8 cellular contexts compared by ENCODE assay signal in the genomic region with DNA sequence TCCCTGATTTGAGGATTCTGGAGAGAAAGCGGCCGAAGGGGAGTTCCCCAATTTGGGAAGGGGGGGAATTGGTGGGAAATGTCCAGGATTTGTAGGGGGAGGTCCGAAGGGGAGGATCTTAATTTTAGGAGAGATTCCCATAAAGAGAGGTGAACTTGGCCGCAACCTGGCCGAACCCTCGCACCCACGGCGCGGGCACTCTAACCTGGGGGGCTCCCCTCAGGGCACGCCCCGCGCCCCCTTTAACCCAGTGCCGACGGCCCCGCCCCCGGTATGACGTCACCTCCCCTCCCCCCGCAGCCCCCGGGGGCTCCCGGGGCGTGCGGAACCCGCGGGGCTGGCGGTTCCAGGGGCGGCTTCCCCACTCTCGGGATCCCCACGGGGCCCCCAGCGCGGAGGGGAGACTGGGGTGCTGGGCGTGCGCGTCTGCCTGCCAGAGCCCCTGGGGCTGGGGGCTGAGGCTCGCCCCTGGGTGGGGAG. TPM values are rescaled to one million over a fixed set of nuclear protein-coding genes. Genes with fewer than 3 reads are reported as not detected.
DNase-seq lines count a peak whose midpoint lies in the region; ATAC-seq, FAIRE-seq and TF ChIP-seq lines count a peak whose summit lies in the region.

No MANE protein-coding gene starts in this region.

- H3K27me3 ChIP-seq in K562 (ENCODE audit: control insufficient read depth in 2 of 2, insufficient read depth in 2 of 2, low read length in 2 of 2) (peaks cover 18 to 39% of the 10 kb centered on the region in 2 experiments), HepG2 (ENCODE audit: control insufficient read depth in 1 of 2, insufficient read depth in 2 of 2, low read length in 2 of 2) (no peaks in the 10 kb centered on the region), upper lobe of right lung (peaks cover 50% of the 10 kb centered on the region)

- peak overlapping the region; percentile 41; the same call in 1 of the 3 replicates for H3K27ac ChIP-seq in K562 (ENCODE audit: extremely low read depth, low read depth, low read length)
- no peak overlapping the region for H3K27ac ChIP-seq in HepG2 (ENCODE audit: extremely low read length, insufficient read depth, low read length)
- no peak overlapping the region for H3K27ac ChIP-seq in upper lobe of right lung

- H3K9me1 ChIP-seq in K562 (ENCODE audit: control insufficient read depth, insufficient read depth, low read length), result no peaks in the 10 kb centered on the region

- peaks cover 12 to 48% of the 10 kb centered on the region in 2 experiments for H3K4me1 ChIP-seq in K562 (replicated peaks in 1 of 2; ENCODE audit: control insufficient read depth in 2 of 2, insufficient read depth in 2 of 2, low read length in 2 of 2)
- peaks cover 43% of the 10 kb centered on the region for H3K4me1 ChIP-seq in HepG2 (ENCODE audit: insufficient read depth, low read length)
- peaks cover 10% of the 10 kb centered on the region for H3K4me1 ChIP-seq in upper lobe of right lung

- CTCF ChIA-PET in activated naive CD4-positive, alpha-beta T cell treated with anti-CD3 and anti-CD28 coated beads for 36 hours (lab: Charles Lee), result no interaction called here
- CTCF ChIA-PET in K562 (lab: Yijun Ruan, JAX; ENCODE audit: low intra/inter-chr PET ratio) (no interaction called here), HepG2 (lab: Yijun Ruan, JAX; ENCODE audit: low intra/inter-chr PET ratio, low total read pairs) (no interaction called here)

- peak overlapping the region; percentile 37; the same call in 1 of the 2 replicates for H3K4me2 ChIP-seq in K562 (ENCODE audit: insufficient read depth, low read length)
- H3K4me2 ChIP-seq in HepG2 (ENCODE audit: low read depth, low read length), result peak overlapping the region; percentile 83

- intact Hi-C loops in activated naive CD4-positive, alpha-beta T cell treated with anti-CD3 and anti-CD28 coated beads for 36 hours (cut with micrococcal nuclease), result no loop called here
- intact Hi-C loops in K562 (cut with micrococcal nuclease), result no loop called here
- intact Hi-C loops in HepG2 (cut with micrococcal nuclease; ENCODE audit: unreplicated experiment), result no loop called here
- intact Hi-C loops in upper lobe of right lung (cut with DNase I), result no loop called here

- H3K27me3 Mint-ChIP-seq in activated naive CD4-positive, alpha-beta T cell treated with anti-CD3 and anti-CD28 coated beads for 36 hours (ENCODE audit: low read depth), result peaks cover 65% of the 10 kb centered on the region

- H3K4me1 Mint-ChIP-seq in activated naive CD4-positive, alpha-beta T cell treated with anti-CD3 and anti-CD28 coated beads for 36 hours (ENCODE audit: low read depth), result peaks cover 21% of the 10 kb centered on the region

- no peak for ATAC-seq in K562
- no peak for ATAC-seq in HepG2
- ATAC-seq in upper lobe of right lung, result no peak
- no peak for ATAC-seq in GM21825 (IDR thresholded peaks at IDR 0.05; ENCODE audit: unreplicated experiment)
- no peak for ATAC-seq in HG03457 (IDR thresholded peaks at IDR 0.05; ENCODE audit: unreplicated experiment)
- no peak for ATAC-seq in HG02938 (IDR thresholded peaks at IDR 0.05; ENCODE audit: unreplicated experiment)

- POLR2A ChIA-PET in K562 (lab: Yijun Ruan, JAX), result no interaction called here
- POLR2A ChIA-PET in HepG2 (lab: Yijun Ruan, JAX), result interaction anchor here (0.6 kb wide), 1 partner anchor 17 kb away, joined by 4 read pairs; no protein-coding TSS in a partner anchor

- 0 out of 2 replicates have a peak overlapping the region, but pooled peaks have one; percentile 68 for H2AFZ ChIP-seq in K562 (ENCODE audit: low read depth, low read length)
- no peak overlapping the region for H2AFZ ChIP-seq in HepG2 (ENCODE audit: low read length)

- TF ChIP-seq CTCF in K562 (IDR thresholded peaks at IDR 0.05 in 2 of 3, conservative IDR thresholded peaks at IDR 0.05 in 1 of 3; ENCODE audit: insufficient read depth in 2 of 3, low read depth in 1 of 3, low read length in 3 of 3) (no peak), HepG2 (CRISPR knock-in tag; IDR thresholded peaks at IDR 0.05) (no peak), upper lobe of right lung (IDR thresholded peaks at IDR 0.05) (no peak)

- H3K36me3 Mint-ChIP-seq in activated naive CD4-positive, alpha-beta T cell treated with anti-CD3 and anti-CD28 coated beads for 36 hours (ENCODE audit: low read depth), result no peaks in the 10 kb centered on the region

- no peaks in the 10 kb centered on the region for H3K9me3 Mint-ChIP-seq in activated naive CD4-positive, alpha-beta T cell treated with anti-CD3 and anti-CD28 coated beads for 36 hours

- H4K20me1 ChIP-seq in K562 (replicated peaks; ENCODE audit: control insufficient read depth, insufficient read depth, low read length) (peaks cover 6% of the 10 kb centered on the region; the same call in 1 of the 2 replicates), HepG2 (ENCODE audit: insufficient read depth, low read length) (no peaks in the 10 kb centered on the region)

- H3K4me3 ChIP-seq in K562, result peak overlapping the region; percentile 58
- peak overlapping the region; percentile 73 to 79 (median 74); a peak in 5 of 6 replicates for H3K4me3 ChIP-seq in HepG2 (replicated peaks in 1 of 3; ENCODE audit: insufficient read depth in 1 of 3, low read depth in 2 of 3, low read length in 3 of 3)
- peak overlapping the region; percentile 49 for H3K4me3 ChIP-seq in upper lobe of right lung

- peak overlapping the region in 1 of 2 experiments; percentile 92; a peak in 2 of 4 replicates for H3K9ac ChIP-seq in K562 (ENCODE audit: insufficient read depth in 1 of 2, low read depth in 2 of 2, low read length in 2 of 2)
- peak overlapping the region; percentile 74 for H3K9ac ChIP-seq in HepG2 (ENCODE audit: insufficient read depth, low read depth, low read length)

- DNase-seq in activated naive CD4-positive, alpha-beta T cell treated with anti-CD3 and anti-CD28 coated beads for 36 hours, result no peak
- DNase-seq in activated naive CD4-positive, alpha-beta T cell treated with Interleukin-2 at 50 U/mL for 16 hours, result no peak
- DNase-seq in K562 (ENCODE audit: extremely low read depth in 1 of 4, low spot score in 3 of 4) (peak in 2 of 4 experiments; percentile 69), HepG2 (ENCODE audit: low spot score) (no peak), upper lobe of right lung (no peak)

- BruUV-seq in K562 (replicated peaks; lab: Mats Ljungman, UMichigan) (no TSS peak), HepG2 (replicated peaks; lab: Mats Ljungman, UMichigan) (no TSS peak)

- no peak for TF ChIP-seq EP300 in K562 (IDR thresholded peaks at IDR 0.05; ENCODE audit: low read length)
- TF ChIP-seq EP300 in HepG2 (IDR thresholded peaks at IDR 0.05; ENCODE audit: low read depth in 2 of 2, low read length in 2 of 2), result no peak
- TF ChIP-seq EP300 in HepG2 (CRISPR knock-in tag; IDR thresholded peaks at IDR 0.05; ENCODE audit: borderline replicate concordance), result no peak

- H3K4me3 Mint-ChIP-seq in activated naive CD4-positive, alpha-beta T cell treated with anti-CD3 and anti-CD28 coated beads for 36 hours, result peak overlapping the region; percentile 49

- no peak overlapping the region for H3K27ac Mint-ChIP-seq in activated naive CD4-positive, alpha-beta T cell treated with anti-CD3 and anti-CD28 coated beads for 36 hours

- H3K36me3 ChIP-seq in K562 (ENCODE audit: control insufficient read depth, insufficient read depth, low read length) (no peaks in the 10 kb centered on the region), HepG2 (replicated peaks in 1 of 2; ENCODE audit: control insufficient read depth in 1 of 2, insufficient read depth in 2 of 2, low read length in 2 of 2) (no peaks in the 10 kb centered on the region), upper lobe of right lung (no peaks in the 10 kb centered on the region)

- in situ Hi-C loops in K562 (cut with MboI) (no loop called here), HepG2 (cut with HindIII; ENCODE audit: extremely low pct_ligation_motif_present, low pct_unique_long_range_greater_than_20kb) (no loop called here)

- WGBS in K562 (ENCODE audit: insufficient coverage, low coverage, missing lambda C conversion rate), result 7% methylated on average over 7 of the region's 34 CpGs
- 80% methylated on average over 4 of the region's 34 CpGs for WGBS in HepG2 (ENCODE audit: low lambda C conversion rate)

- no peak for FAIRE-seq in K562 (lab: Jason Lieb, UNC)
- FAIRE-seq in HepG2 (lab: Jason Lieb, UNC), result no peak

- TF ChIP-seq POLR2A in K562 (conservative IDR thresholded peaks at IDR 0.05) (no peak), HepG2 (IDR thresholded peaks at IDR 0.05; ENCODE audit: insufficient read depth in 1 of 2, low read depth in 2 of 2, low read length in 2 of 2) (no peak)

- no peak for TF ChIP-seq RAD21 in K562 (CRISPR knock-in tag; conservative IDR thresholded peaks at IDR 0.05 in 1 of 2, IDR thresholded peaks at IDR 0.05 in 1 of 2)
- TF ChIP-seq RAD21 in HepG2 (CRISPR knock-in tag; IDR thresholded peaks at IDR 0.05), result no peak

- H3K9me3 ChIP-seq in K562 (replicated peaks; ENCODE audit: control insufficient read depth, insufficient read depth, low read depth, low read length), result no peaks in the 10 kb centered on the region
- H3K9me3 ChIP-seq in HepG2 (ENCODE audit: low read length), result no peaks in the 10 kb centered on the region
- no peaks in the 10 kb centered on the region for H3K9me3 ChIP-seq in upper lobe of right lung

- H3K79me2 ChIP-seq in K562 (ENCODE audit: control insufficient read depth, insufficient read depth, low read length), result no peaks in the 10 kb centered on the region
- no peaks in the 10 kb centered on the region for H3K79me2 ChIP-seq in HepG2 (ENCODE audit: insufficient read depth, low read length)

RNA-seq across cellular contexts. Expression of a gene that starts 1.1 kb away (rescaled TPM):
- total RNA-seq in activated naive CD4-positive, alpha-beta T cell treated with anti-CD3 and anti-CD28 coated beads for 36 hours, result 1 to 10 TPM; 1.3 to 1.4 TPM
- total RNA-seq in K562 (2011; cell fraction: chromatin; rRNA removed; ENCODE audit: low replicate concordance), result 79.8 and 180 TPM in 2 replicates
- 97.4 and 130 TPM in 2 replicates for total RNA-seq in K562 (2011; cell fraction: nucleolus; rRNA removed)
- total RNA-seq in K562 (2011; cell fraction: nucleoplasm; rRNA removed), result 85.8 and 89.2 TPM in 2 replicates
- total RNA-seq in K562 (2014; rRNA removed) (26.4 and 28.0 TPM in 2 replicates), K562 (2014; rRNA removed; fragmentation: Illumina TruSeq; extraction: Trizol) (6.1 and 6.7 TPM in 2 replicates), K562 (2015; rRNA removed; fragmentation: Illumina TruSeq; extraction: Trizol) (14.1 and 15.1 TPM in 2 replicates), K562 (2021) (45.2 and 49.4 TPM in 2 replicates), HepG2 (2016; rRNA removed; fragmentation: Illumina TruSeq; extraction: Trizol) (21.3 and 32.7 TPM in 2 replicates), upper lobe of right lung (131 TPM)
- polyA plus RNA-seq in K562 (2011; rRNA removed) (14.9 and 17.4 TPM in 2 replicates), K562 (2014; fragmentation: Illumina TruSeq; extraction: Trizol) (8.3 and 10.7 TPM in 2 replicates), K562 (2014; fragmentation: Nextera tagmentation; extraction: Ambion mirVana) (1 to 10 TPM; 1.1 to 1.2 TPM), K562 (2014; rRNA removed) (26.9 and 27.4 TPM in 2 replicates), HepG2 (2011; rRNA removed) (43.9 and 63.5 TPM in 2 replicates)
- polyA plus RNA-seq in K562 (2011; cell fraction: cytosol; rRNA removed), result 14.3 and 32.7 TPM in 2 replicates
- 54.1 and 106 TPM in 2 replicates for polyA plus RNA-seq in K562 (2011; cell fraction: nucleus; rRNA removed)
- polyA plus RNA-seq in K562 (2012), result 23.1 and 29.5 TPM in 2 replicates
- 11.5 and 28.9 TPM in 2 replicates for polyA minus RNA-seq in K562 (2011; rRNA and poly(A)+ RNA removed)
- polyA minus RNA-seq in K562 (2011; cell fraction: cytosol; rRNA and poly(A)+ RNA removed), result 41.9 and 44.2 TPM in 2 replicates
- 27.2 and 33.5 TPM in 2 replicates for polyA minus RNA-seq in K562 (2011; cell fraction: nucleus; rRNA and poly(A)+ RNA removed)
- total RNA-seq in HepG2 (2016; cell fraction: cytosol; rRNA removed; fragmentation: Illumina TruSeq; extraction: Trizol; ENCODE audit: low read depth), result 8.8 and 10.2 TPM in 2 replicates
- 17.7 and 32.1 TPM in 2 replicates for total RNA-seq in HepG2 (2016; cell fraction: insoluble cytoplasmic fraction; rRNA removed; fragmentation: Illumina TruSeq; extraction: Trizol)
- total RNA-seq in HepG2 (2016; cell fraction: membrane; rRNA removed; fragmentation: Illumina TruSeq; extraction: Trizol), result 21.8 and 23.0 TPM in 2 replicates
- total RNA-seq in HepG2 (2016; cell fraction: nucleus; rRNA removed; fragmentation: Illumina TruSeq; extraction: Trizol), result 57.4 and 62.6 TPM in 2 replicates
- polyA plus RNA-seq in HepG2 (2011; cell fraction: cytosol; rRNA removed), result 36.8 and 40.6 TPM in 2 replicates
- 194 and 221 TPM in 2 replicates for polyA plus RNA-seq in HepG2 (2011; cell fraction: nucleus; rRNA removed)
- polyA plus RNA-seq in HepG2 (2012), result 24.6 and 49.4 TPM in 2 replicates
- 4.6 and 4.7 TPM in 2 replicates for polyA plus RNA-seq in HepG2 (2016; cell fraction: cytosol; fragmentation: Illumina TruSeq; extraction: Trizol; ENCODE audit: low read depth)
- 8.4 and 10.5 TPM in 2 replicates for polyA plus RNA-seq in HepG2 (2016; cell fraction: insoluble cytoplasmic fraction; fragmentation: Illumina TruSeq; extraction: Trizol; ENCODE audit: low read depth)
- polyA plus RNA-seq in HepG2 (2016; cell fraction: membrane; fragmentation: Illumina TruSeq; extraction: Trizol; ENCODE audit: low read depth), result 5.1 and 5.2 TPM in 2 replicates
- 68.7 and 77.5 TPM in 2 replicates for polyA plus RNA-seq in HepG2 (2016; cell fraction: nucleus; fragmentation: Illumina TruSeq; extraction: Trizol; ENCODE audit: insufficient read depth, low read depth)
- polyA minus RNA-seq in HepG2 (2011; rRNA and poly(A)+ RNA removed; ENCODE audit: low replicate concordance), result 65.7 and 175 TPM in 2 replicates
- 79.6 and 103 TPM in 2 replicates for polyA minus RNA-seq in HepG2 (2011; cell fraction: cytosol; rRNA and poly(A)+ RNA removed)
- 55.6 and 71.9 TPM in 2 replicates for polyA minus RNA-seq in HepG2 (2011; cell fraction: nucleus; rRNA and poly(A)+ RNA removed)
